ENCODE assay signal across 8 cellular contexts in the genomic region with DNA sequence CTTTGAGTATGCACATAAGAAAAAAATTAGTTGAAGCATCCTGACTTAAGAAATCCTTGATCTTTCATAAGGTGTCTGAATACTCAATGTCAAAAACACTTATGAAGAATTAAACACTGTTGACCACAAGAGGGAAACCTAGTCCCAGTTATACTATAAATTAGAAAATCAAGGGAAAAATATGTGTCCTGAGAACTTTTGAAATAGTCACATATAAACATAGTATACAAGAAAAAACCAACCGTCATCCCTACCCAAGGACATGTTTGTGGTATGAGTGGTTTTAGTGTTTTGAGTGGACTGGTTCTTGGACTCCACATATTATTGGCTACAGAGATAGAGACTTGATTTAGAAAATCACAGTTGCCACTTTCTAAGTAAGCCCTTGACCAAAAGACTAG. TPM values are rescaled to one million over a fixed set of nuclear protein-coding genes. Genes with fewer than 3 reads are reported as not detected.
A peak's percentile ranks its signal among the peaks of the same experiment; 100 is the strongest.
DNase-seq lines count a peak whose midpoint lies in the region; ATAC-seq, FAIRE-seq and TF ChIP-seq lines count a peak whose summit lies in the region.

No MANE protein-coding gene starts in this region.

- H3K4me3 Mint-ChIP-seq in memory B cell = no peak overlapping the region

- peak overlapping the region; percentile 77 for H3K27ac Mint-ChIP-seq in memory B cell

- TF ChIP-seq CTCF in D721Med (IDR thresholded peaks at IDR 0.05; ENCODE audit: insufficient read depth, missing control alignments) = peak; percentile 46
- TF ChIP-seq CTCF in brain microvascular endothelial cell (IDR thresholded peaks at IDR 0.05; ENCODE audit: low read depth, low read length, missing control alignments) = peak; percentile 16
- no peak for TF ChIP-seq CTCF in coronary artery (IDR thresholded peaks at IDR 0.05)

- FAIRE-seq in D721Med (lab: Jason Lieb, UNC) = no peak

- no peaks in the 10 kb centered on the region for H3K36me3 Mint-ChIP-seq in memory B cell

- H3K27ac ChIP-seq in brain microvascular endothelial cell = no peak overlapping the region
- no peak overlapping the region for H3K27ac ChIP-seq in coronary artery

- no peaks in the 10 kb centered on the region for H3K27me3 Mint-ChIP-seq in memory B cell

- in situ Hi-C loops in brain microvascular endothelial cell (cut with HindIII; ENCODE audit: low pct_ligation_motif_present, low sequenced_read_pairs) = no loop called here

- no peaks in the 10 kb centered on the region for H3K27me3 ChIP-seq in brain microvascular endothelial cell (replicated peaks)

- H3K4me1 Mint-ChIP-seq in memory B cell = peaks cover 23% of the 10 kb centered on the region

- H3K4me3 ChIP-seq in brain microvascular endothelial cell (ENCODE audit: low read depth, low read length) = no peak overlapping the region
- H3K4me3 ChIP-seq in coronary artery = no peak overlapping the region

- DNase-seq in D721Med (ENCODE audit: insufficient read length, low spot score) (no peak), Kasumi-1 (lab: John Stamatoyannopoulos, UW) (peak; percentile 24 to 49), brain microvascular endothelial cell (no peak), memory B cell (ENCODE audit: low spot score in 2 of 2) (peak in 1 of 2 donors; percentile 49), NCI-H146 (lab: John Stamatoyannopoulos, UW) (no peak), occipital lobe (lab: John Stamatoyannopoulos, UW) (no peak), coronary artery (ENCODE audit: low spot score) (no peak)

- H3K36me3 ChIP-seq in brain microvascular endothelial cell (replicated peaks) = no peaks in the 10 kb centered on the region

- ATAC-seq in memory B cell (ENCODE audit: low read depth) (peak; percentile 62), HG03097 (IDR thresholded peaks at IDR 0.05; ENCODE audit: low FRiP score, unreplicated experiment) (no peak)

- H3K9me3 Mint-ChIP-seq in memory B cell = no peaks in the 10 kb centered on the region

RNA-seq across cellular contexts. Expression of a gene that starts 7.6 kb away (rescaled TPM):
- total RNA-seq in occipital lobe = 3.9 TPM

RNA-seq across cellular contexts. Expression of a gene that starts 25.1 kb away (rescaled TPM):
- not detected for total RNA-seq in occipital lobe

Comparison
In these comparisons a context has a peak if more than half of its experiments do, and no peak if none do; other contexts are left out.
1. DNase-seq: peak in Kasumi-1 (2 of 2); none in D721Med (single experiment), brain microvascular endothelial cell (single experiment), NCI-H146 (single experiment), occipital lobe (single experiment) and coronary artery (single experiment).